In genomic region chr6:39879535-39879934, GRCh38 we compare ENCODE assay signal across 19 cellular contexts. TPM values are rescaled to one million over a fixed set of nuclear protein-coding genes. Genes with fewer than 3 reads are reported as not detected.
DNase-seq lines count a peak whose midpoint lies in the region; ATAC-seq, FAIRE-seq and TF ChIP-seq lines count a peak whose summit lies in the region.
"Had no signal": no experiment of that assay in that cellular context is flagged by ENCODE, and none has a peak within 500 bp of the region (broad histone marks: within the 10 kb centered on the region; RNA-seq: fewer than 3 reads in every experiment).

No MANE protein-coding gene starts in this region.

- H3K4me3 ChIP-seq in DND-41 (ENCODE audit: low read depth in 1 of 2, low read length in 2 of 2) (no peak overlapping the region), gastroesophageal sphincter (no peak overlapping the region), pancreas (no peak overlapping the region)
- H3K4me3 ChIP-seq: BLaER1 treated with 17β-estradiol and CSF1 and Interleukin-3, amounts not matched to agents 10 nM and 100 nM had no signal

- H4K20me1 ChIP-seq in DND-41 (ENCODE audit: insufficient read depth, low read length): no peaks in the 10 kb centered on the region
- H4K20me1 ChIP-seq: BLaER1 treated with 17β-estradiol and CSF1 and Interleukin-3, amounts not matched to agents 10 nM and 100 nM had no signal

- TF ChIP-seq CTCF in DND-41 (IDR thresholded peaks at IDR 0.05; ENCODE audit: borderline replicate concordance, extremely low read depth, low read length, poor library complexity, severe bottlenecking) (no peak), gastroesophageal sphincter (IDR thresholded peaks at IDR 0.05) (no peak), pancreas (IDR thresholded peaks at IDR 0.05) (no peak)

- H3K4me1 ChIP-seq in DND-41 (ENCODE audit: insufficient read depth, low read length): peaks cover 37% of the 10 kb centered on the region
- H3K4me1 ChIP-seq in gastroesophageal sphincter: peaks cover 2 to 54% (median 14%) of the 10 kb centered on the region in 3 donors
- peaks cover 0 to 5% (median 0%) of the 10 kb centered on the region in 3 donors for H3K4me1 ChIP-seq in pancreas
- H3K4me1 ChIP-seq: BLaER1 treated with 17β-estradiol and CSF1 and Interleukin-3, amounts not matched to agents 10 nM and 100 nM had no signal

- H3K9me3 ChIP-seq in DND-41 (ENCODE audit: insufficient read depth, low read length, severe bottlenecking): no peaks in the 10 kb centered on the region
- H3K9me3 ChIP-seq in gastroesophageal sphincter: no peaks in the 10 kb centered on the region
- H3K9me3 ChIP-seq in pancreas: no peaks in the 10 kb centered on the region
- H3K9me3 ChIP-seq: BLaER1 treated with 17β-estradiol and CSF1 and Interleukin-3, amounts not matched to agents 10 nM and 100 nM had no signal

- no peak overlapping the region for H2AFZ ChIP-seq in DND-41 (ENCODE audit: low read depth, low read length)

- TF ChIP-seq EP300 in gastroesophageal sphincter (IDR thresholded peaks at IDR 0.05): no peak

- FAIRE-seq in pancreas (lab: Jason Lieb, UNC) (no peak), HTR-8/SVneo (lab: Jason Lieb, UNC) (no peak)

- H3K79me2 ChIP-seq in DND-41 (ENCODE audit: insufficient read depth, low read length): no peaks in the 10 kb centered on the region

- H3K36me3 ChIP-seq in DND-41 (ENCODE audit: insufficient read depth, low read length) (no peaks in the 10 kb centered on the region), gastroesophageal sphincter (peaks cover 4 to 72% of the 10 kb centered on the region in 2 donors), pancreas (no peaks in the 10 kb centered on the region)
- H3K36me3 ChIP-seq: BLaER1 treated with 17β-estradiol and CSF1 and Interleukin-3, amounts not matched to agents 10 nM and 100 nM had no signal

- DNase-seq in DND-41: no peak
- no peak for DNase-seq in caudate nucleus (lab: John Stamatoyannopoulos, UW)
- DNase-seq in pancreas: no peak
- no peak for DNase-seq in HTR-8/SVneo (ENCODE audit: insufficient read length, low spot score)
- no peak for DNase-seq in T-helper 9 cell
- DNase-seq: EL; H7; NCI-H1105; NCI-H1694; NCI-H2107; NCI-H345; NCI-H526; NK-92 treated with Interleukin-12 subunit alpha and Interleukin-12 subunit beta, amount 100 ng/mL, for 24 hours; SHP77 had no signal

- ATAC-seq in DND-41 (ENCODE audit: insufficient read depth, low read depth) (no peak), gastroesophageal sphincter (no peak), pancreas (peak; percentile 19 to 75 (median 72)), GM18867 (IDR thresholded peaks at IDR 0.05; ENCODE audit: unreplicated experiment) (no peak), HG03159 (IDR thresholded peaks at IDR 0.05; ENCODE audit: unreplicated experiment) (no peak)

- no peak for TF ChIP-seq POLR2A in gastroesophageal sphincter (IDR thresholded peaks at IDR 0.05)

- H3K27ac ChIP-seq in DND-41 (ENCODE audit: low read length) (peak overlapping the region; percentile 74), caudate nucleus (ENCODE audit: low read depth, low read length) (peak overlapping the region; percentile 23), gastroesophageal sphincter (peak overlapping the region in 3 of 4 donors; percentile 24 to 85 (median 40)), pancreas (no peak overlapping the region)
- H3K27ac ChIP-seq: BLaER1 treated with 17β-estradiol and CSF1 and Interleukin-3, amounts not matched to agents 10 nM and 100 nM had no signal

- H3K4me2 ChIP-seq in DND-41 (ENCODE audit: insufficient read depth, low read length): no peak overlapping the region
- H3K4me2 ChIP-seq: BLaER1 treated with 17β-estradiol and CSF1 and Interleukin-3, amounts not matched to agents 10 nM and 100 nM had no signal

- 57 to 83% methylated on average over 1 to 3 of the region's 3 CpGs for WGBS in gastroesophageal sphincter (ENCODE audit: low coverage in 1 of 2), 2 donors
- whole genome bisulfite sequencing in pancreas, 2 donors: 36 to 42% methylated on average over 3 of the region's 3 CpGs

- no peak overlapping the region for H3K9ac ChIP-seq in DND-41 (ENCODE audit: low read depth, low read length)
- H3K9ac ChIP-seq: BLaER1 treated with 17β-estradiol and CSF1 and Interleukin-3, amounts not matched to agents 10 nM and 100 nM had no signal

- intact Hi-C loops in pancreas (cut with DNase I): no loop called here

- H3K27me3 ChIP-seq in DND-41 (ENCODE audit: insufficient read depth, low read length, poor library complexity) (no peaks in the 10 kb centered on the region), gastroesophageal sphincter (no peaks in the 10 kb centered on the region), pancreas (no peaks in the 10 kb centered on the region)
- H3K27me3 ChIP-seq: BLaER1 treated with 17β-estradiol and CSF1 and Interleukin-3, amounts not matched to agents 10 nM and 100 nM had no signal

RNA-seq across cellular contexts. Expression of gene MOCS1, which starts 54.7 kb away (rescaled TPM):
- 10 to 100 TPM; 24.0 to 33.0 (median 29.3) TPM for total RNA-seq in gastroesophageal sphincter
- total RNA-seq in pancreas: 10 to 100 TPM in 2 of 6 donors, 1 to 10 TPM in 4; 7.9 to 13.8 (median 8.6) TPM
- 1 to 10 TPM; 6.9 to 8.2 TPM for polyA plus RNA-seq in pancreas
- total RNA-seq: OCI-LY7 had no signal

Comparison
In these comparisons a context has a peak if more than half of its experiments do, and no peak if none do; other contexts are left out.
1. ATAC-seq: peak in pancreas (4 of 4); none in DND-41 (single experiment), gastroesophageal sphincter (single experiment), GM18867 (single experiment) and HG03159 (single experiment).
2. H3K27ac ChIP-seq: peak in DND-41 (single experiment), caudate nucleus (single experiment) and gastroesophageal sphincter (3 of 4); none in pancreas (0 of 4).